34 cellular contexts compared by ENCODE assay signal in genomic region chr2:113162173-113162572, GRCh38. TPM values are rescaled to one million over a fixed set of nuclear protein-coding genes. Genes with fewer than 3 reads are reported as not detected.
"Had no signal": no experiment of that assay in that cellular context is flagged by ENCODE, and none has a peak within 500 bp of the region (broad histone marks: within the 10 kb centered on the region; RNA-seq: fewer than 3 reads in every experiment).

No MANE protein-coding gene starts in this region.

- ATAC-seq: activated CD8-positive, alpha-beta memory T cell treated with anti-CD3 and anti-CD28 coated beads, Interleukin-2, amount 10 ng/mL, durations not matched to agents 7 days and 5 days; activated T-cell treated with anti-CD3 and anti-CD28 coated beads, Interleukin-2, amount 50 U/mL, for 72 hours; foreskin keratinocyte; left lung; lower lobe of right lung; stimulated activated memory B cell treated with anti-CD40 and anti-IgM and Interleukin-4, amounts not matched to agents 10 μg/mL and 1 μg/mL and 100 μg/mL, for 72 hours; stimulated activated naive CD8-positive, alpha-beta T cell treated with anti-CD3 and anti-CD28 coated beads, Interleukin-15, amount 100 ng/mL, for 72 hours had no signal

- H3K9me3 ChIP-seq: esophagus muscularis mucosa, left lung, lower lobe of right lung, neutrophil, ovary, prostate gland, sigmoid colon, thyroid gland had no signal

- H3K27ac ChIP-seq: brain microvascular endothelial cell, esophagus muscularis mucosa, foreskin keratinocyte, left lung, lower lobe of right lung, neutrophil, ovary, prostate gland, sigmoid colon, thyroid gland, VCaP had no signal

- H3K27ac Mint-ChIP-seq: activated CD4-positive, alpha-beta memory T cell treated with anti-CD3 and anti-CD28 coated beads for 36 hours; dendritic cell treated with granulocyte-macrophage colony-stimulating factor and Interleukin-4, amounts not matched to agents 40 ng/mL and 50 ng/mL, for 4 days; nephron progenitor cell; stimulated activated memory B cell treated with anti-CD40 and anti-IgM and Interleukin-4, amounts not matched to agents 10 μg/mL and 1 μg/mL and 100 μg/mL, for 72 hours; stimulated activated naive CD8-positive, alpha-beta T cell treated with anti-CD3 and anti-CD28 coated beads, Interleukin-15, amount 100 ng/mL, for 72 hours; T-helper 1 cell treated with Interleukin-12 subunit alpha and Interleukin-12 subunit beta and Interleukin-4 antibody, amounts not matched to agents 30 μg/mL and 1 μg/mL, for 36 hours had no signal

- H3K4me3 ChIP-seq: esophagus muscularis mucosa, left lung, lower lobe of right lung, ovary, prostate gland, sigmoid colon, thyroid gland had no signal

- H3K4me3 Mint-ChIP-seq: activated CD4-positive, alpha-beta memory T cell treated with anti-CD3 and anti-CD28 coated beads for 36 hours; activated CD8-positive, alpha-beta memory T cell treated with anti-CD3 and anti-CD28 coated beads, Interleukin-2, amount 10 ng/mL, durations not matched to agents 7 days and 5 days; dendritic cell treated with granulocyte-macrophage colony-stimulating factor and Interleukin-4, amounts not matched to agents 40 ng/mL and 50 ng/mL, for 4 days; nephron progenitor cell; stimulated activated memory B cell treated with anti-CD40 and anti-IgM and Interleukin-4, amounts not matched to agents 10 μg/mL and 1 μg/mL and 100 μg/mL, for 72 hours; stimulated activated naive CD8-positive, alpha-beta T cell treated with anti-CD3 and anti-CD28 coated beads, Interleukin-15, amount 100 ng/mL, for 72 hours; T-helper 1 cell treated with Interleukin-12 subunit alpha and Interleukin-12 subunit beta and Interleukin-4 antibody, amounts not matched to agents 30 μg/mL and 1 μg/mL, for 36 hours had no signal

- DNase-seq: activated CD4-positive, alpha-beta memory T cell treated with anti-CD3 and anti-CD28 coated beads for 36 hours; activated CD4-positive, alpha-beta T cell treated with anti-CD3 and anti-CD28 coated beads for 4 hours; activated CD8-positive, alpha-beta memory T cell treated with anti-CD3 and anti-CD28 coated beads, Interleukin-2, amount 10 ng/mL, durations not matched to agents 7 days and 5 days; activated naive CD4-positive, alpha-beta T cell; activated T-cell treated with anti-CD3 and anti-CD28 coated beads for 4 hours; activated T-cell treated with anti-CD3 and anti-CD28 coated beads, Interleukin-2, amount 50 U/mL, for 72 hours; amniotic stem cell; brain microvascular endothelial cell; effector CD4-positive, alpha-beta T cell; foreskin keratinocyte; left lung; lower lobe of right lung; nephron progenitor cell; ovary; retina; sigmoid colon; small intestine; stimulated activated CD4-positive, alpha-beta T cell treated with anti-CD3 and anti-CD28 coated beads, Interleukin-1b, Interleukin-23, amount 100 ng/mL, for 48 hours; stimulated activated CD4-positive, alpha-beta T cell treated with anti-CD3 and anti-CD28 coated beads, Interleukin-4, amount 100 ng/mL, for 4 hours; stimulated activated CD8-positive, alpha-beta memory T cell treated with anti-CD3 and anti-CD28 coated beads, Interleukin-4, amount 100 ng/mL, for 48 hours; stimulated activated naive CD8-positive, alpha-beta T cell treated with anti-CD3 and anti-CD28 coated beads, Interleukin-15, amount 100 ng/mL, for 72 hours; substantia nigra; T-helper 9 cell had no signal

- H3K27me3 ChIP-seq: brain microvascular endothelial cell, foreskin keratinocyte, ovary, thyroid gland had no signal

- H3K4me1 ChIP-seq: sigmoid colon had no signal

- H3K9me3 Mint-ChIP-seq: activated CD4-positive, alpha-beta memory T cell treated with anti-CD3 and anti-CD28 coated beads for 36 hours; activated T-cell treated with anti-CD3 and anti-CD28 coated beads, Interleukin-2, amount 50 U/mL, for 72 hours; dendritic cell treated with granulocyte-macrophage colony-stimulating factor and Interleukin-4, amounts not matched to agents 40 ng/mL and 50 ng/mL, for 4 days; nephron progenitor cell; stimulated activated memory B cell treated with anti-CD40 and anti-IgM and Interleukin-4, amounts not matched to agents 10 μg/mL and 1 μg/mL and 100 μg/mL, for 72 hours; stimulated activated naive CD8-positive, alpha-beta T cell treated with anti-CD3 and anti-CD28 coated beads, Interleukin-15, amount 100 ng/mL, for 72 hours; T-helper 1 cell treated with Interleukin-12 subunit alpha and Interleukin-12 subunit beta and Interleukin-4 antibody, amounts not matched to agents 30 μg/mL and 1 μg/mL, for 36 hours had no signal

- H3K36me3 Mint-ChIP-seq: activated CD4-positive, alpha-beta memory T cell treated with anti-CD3 and anti-CD28 coated beads for 36 hours; stimulated activated memory B cell treated with anti-CD40 and anti-IgM and Interleukin-4, amounts not matched to agents 10 μg/mL and 1 μg/mL and 100 μg/mL, for 72 hours had no signal

- H3K36me3 ChIP-seq: brain microvascular endothelial cell, esophagus muscularis mucosa, left lung, lower lobe of right lung, neutrophil, ovary, prostate gland, sigmoid colon, thyroid gland had no signal

- H3K27me3 Mint-ChIP-seq: activated CD4-positive, alpha-beta memory T cell treated with anti-CD3 and anti-CD28 coated beads for 36 hours; activated CD8-positive, alpha-beta memory T cell treated with anti-CD3 and anti-CD28 coated beads, Interleukin-2, amount 10 ng/mL, durations not matched to agents 7 days and 5 days; stimulated activated memory B cell treated with anti-CD40 and anti-IgM and Interleukin-4, amounts not matched to agents 10 μg/mL and 1 μg/mL and 100 μg/mL, for 72 hours; stimulated activated naive CD8-positive, alpha-beta T cell treated with anti-CD3 and anti-CD28 coated beads, Interleukin-15, amount 100 ng/mL, for 72 hours had no signal

RNA-seq across cellular contexts. Expression of gene IL1RN, which starts 34.8 kb away (rescaled TPM):
- total RNA-seq: astrocyte, cerebellum, glomerular endothelial cell had no signal
